In genomic region chr9:126171641-126172040, GRCh38 we compare ENCODE assay signal across 21 cellular contexts.
A peak's percentile ranks its signal among the peaks of the same experiment; 100 is the strongest.
DNase-seq lines count a peak whose midpoint lies in the region; ATAC-seq and TF ChIP-seq lines count a peak whose summit lies in the region.
"Had no signal": no experiment of that assay in that cellular context is flagged by ENCODE, and none has a peak within 500 bp of the region (broad histone marks: within the 10 kb centered on the region; RNA-seq: fewer than 3 reads in every experiment).

No MANE protein-coding gene starts in this region.

- H3K27me3 Mint-ChIP-seq in activated CD4-positive, alpha-beta T cell treated with anti-CD3 and anti-CD28 coated beads, Interleukin-2, amount 10 ng/mL, durations not matched to agents 24 days and 14 days = peaks cover 11% of the 10 kb centered on the region
- H3K27me3 Mint-ChIP-seq in osteocyte (ENCODE audit: unreplicated experiment) = peaks cover 40% of the 10 kb centered on the region

- no peaks in the 10 kb centered on the region for H3K9me3 Mint-ChIP-seq in activated CD4-positive, alpha-beta T cell treated with anti-CD3 and anti-CD28 coated beads, Interleukin-2, amount 10 ng/mL, durations not matched to agents 24 days and 14 days
- H3K9me3 Mint-ChIP-seq in osteocyte (ENCODE audit: unreplicated experiment) = peaks cover 10% of the 10 kb centered on the region

- DNase-seq in activated CD4-positive, alpha-beta T cell treated with anti-CD3 and anti-CD28 coated beads, Interleukin-2, amount 10 ng/mL, durations not matched to agents 24 days and 14 days = peak; percentile 41
- no peak for DNase-seq in activated CD4-positive, alpha-beta T cell treated with anti-CD3 and anti-CD28 coated beads for 48 hours
- DNase-seq in cardiac septum (ENCODE audit: low spot score) (peak; percentile 39), Right ventricle myocardium inferior (ENCODE audit: missing footprints) (no peak), osteocyte (ENCODE audit: extremely low spot score, unreplicated experiment) (peak; percentile 46), NCI-H510A treated with DMSO at 0.1 percent for 48 hours (lab: John Stamatoyannopoulos, UW) (no peak)
- DNase-seq: AML-193; BE2C; CD4-positive, alpha-beta T cell; CD8-positive, alpha-beta memory T cell; DMS 273 treated with DMSO at 0.1 percent for 48 hours; DMS79; EL; GDM1; GM23248; H7; HCEC 1CT had no signal

- no peak for TF ChIP-seq CTCF in osteocyte (IDR thresholded peaks at IDR 0.05)

- H3K36me3 Mint-ChIP-seq in activated CD4-positive, alpha-beta T cell treated with anti-CD3 and anti-CD28 coated beads, Interleukin-2, amount 10 ng/mL, durations not matched to agents 24 days and 14 days (ENCODE audit: low read depth) = no peaks in the 10 kb centered on the region
- no peaks in the 10 kb centered on the region for H3K36me3 Mint-ChIP-seq in osteocyte (ENCODE audit: unreplicated experiment)
- H3K36me3 Mint-ChIP-seq: CD14-positive monocyte; CD8-positive, alpha-beta memory T cell had no signal

- intact Hi-C loops in activated CD4-positive, alpha-beta T cell treated with anti-CD3 and anti-CD28 coated beads, Interleukin-2, amount 10 ng/mL, durations not matched to agents 24 days and 14 days (cut with micrococcal nuclease) = no loop called here
- intact Hi-C loops in cardiac septum (cut with DNase I) (no loop called here), Right ventricle myocardium inferior (cut with DNase I) (no loop called here)

- H3K27ac Mint-ChIP-seq in activated CD4-positive, alpha-beta T cell treated with anti-CD3 and anti-CD28 coated beads, Interleukin-2, amount 10 ng/mL, durations not matched to agents 24 days and 14 days = no peak overlapping the region
- no peak overlapping the region for H3K27ac Mint-ChIP-seq in osteocyte (ENCODE audit: unreplicated experiment)
- H3K27ac Mint-ChIP-seq: CD14-positive monocyte; CD4-positive, alpha-beta T cell; CD8-positive, alpha-beta memory T cell had no signal

- H3K4me1 Mint-ChIP-seq in activated CD4-positive, alpha-beta T cell treated with anti-CD3 and anti-CD28 coated beads, Interleukin-2, amount 10 ng/mL, durations not matched to agents 24 days and 14 days = no peaks in the 10 kb centered on the region
- H3K4me1 Mint-ChIP-seq in osteocyte (ENCODE audit: unreplicated experiment) = no peaks in the 10 kb centered on the region
- H3K4me1 Mint-ChIP-seq: CD14-positive monocyte; CD8-positive, alpha-beta memory T cell had no signal

- no peak overlapping the region for H3K4me3 Mint-ChIP-seq in activated CD4-positive, alpha-beta T cell treated with anti-CD3 and anti-CD28 coated beads, Interleukin-2, amount 10 ng/mL, durations not matched to agents 24 days and 14 days
- no peak overlapping the region for H3K4me3 Mint-ChIP-seq in osteocyte (ENCODE audit: unreplicated experiment)
- H3K4me3 Mint-ChIP-seq: CD14-positive monocyte; CD4-positive, alpha-beta T cell; CD8-positive, alpha-beta memory T cell had no signal

- ATAC-seq in Right ventricle myocardium inferior (no peak), GM18873 (IDR thresholded peaks at IDR 0.05; ENCODE audit: low FRiP score, unreplicated experiment) (no peak), GM18861 (IDR thresholded peaks at IDR 0.05; ENCODE audit: unreplicated experiment) (no peak)
- ATAC-seq: GM12878 had no signal

Comparison
In these comparisons a context has a peak if more than half of its experiments do, and no peak if none do; other contexts are left out.
1. DNase-seq: peak in activated CD4-positive, alpha-beta T cell treated with anti-CD3 and anti-CD28 coated beads, Interleukin-2, amount 10 ng/mL, durations not matched to agents 24 days and 14 days (single experiment), cardiac septum (single experiment) and osteocyte (single experiment); none in activated CD4-positive, alpha-beta T cell treated with anti-CD3 and anti-CD28 coated beads for 48 hours (single experiment), Right ventricle myocardium inferior (single experiment) and NCI-H510A treated with DMSO at 0.1 percent for 48 hours (single experiment).